Comparison of ENCODE assay signal across 22 cellular contexts in genomic region chr1:72286401-72286800, GRCh38. TPM values are rescaled to one million over a fixed set of nuclear protein-coding genes. Genes with fewer than 3 reads are reported as not detected.
"Had no signal": no experiment of that assay in that cellular context is flagged by ENCODE, and none has a peak within 500 bp of the region (broad histone marks: within the 10 kb centered on the region; RNA-seq: fewer than 3 reads in every experiment).

No MANE protein-coding gene starts in this region.

- FAIRE-seq: keratinocyte had no signal

- H3K27me3 ChIP-seq: body of pancreas, tibial nerve, uterus had no signal

- H3K36me3 Mint-ChIP-seq: activated CD4-positive, alpha-beta memory T cell treated with anti-CD3 and anti-CD28 coated beads for 36 hours; activated naive CD8-positive, alpha-beta T cell; mesothelial cell of epicardium; natural killer cell treated with Interleukin-12 subunit alpha and Interleukin-12 subunit beta and Interleukin-15 and Interleukin-18, amount 100 ng/mL, for 72 hours had no signal

- H3K27ac Mint-ChIP-seq: activated B cell treated with CpG ODN at 0.5 μM for 24 hours; activated CD4-positive, alpha-beta memory T cell treated with anti-CD3 and anti-CD28 coated beads for 36 hours; activated naive CD8-positive, alpha-beta T cell; mesothelial cell of epicardium; natural killer cell treated with Interleukin-12 subunit alpha and Interleukin-12 subunit beta and Interleukin-15 and Interleukin-18, amount 100 ng/mL, for 72 hours had no signal

- ATAC-seq: body of pancreas; left lobe of liver; natural killer cell treated with Interleukin-12 subunit alpha and Interleukin-12 subunit beta and Interleukin-15 and Interleukin-18, amount 100 ng/mL, for 72 hours; stimulated activated naive CD8-positive, alpha-beta T cell treated with anti-CD3 and anti-CD28 coated beads, Interleukin-15, Interleukin-2, amounts not matched to agents 100 U/mL and 50 U/mL, for 24 hours had no signal

- H3K4me3 Mint-ChIP-seq: activated B cell treated with CpG ODN at 0.5 μM for 24 hours; activated CD4-positive, alpha-beta memory T cell treated with anti-CD3 and anti-CD28 coated beads for 36 hours; activated naive CD8-positive, alpha-beta T cell; mesothelial cell of epicardium; natural killer cell treated with Interleukin-12 subunit alpha and Interleukin-12 subunit beta and Interleukin-15 and Interleukin-18, amount 100 ng/mL, for 72 hours had no signal

- H3K27ac ChIP-seq: body of pancreas had no signal

- H3K4me3 ChIP-seq: body of pancreas, lung, tibial nerve, uterus had no signal

- H3K9me3 ChIP-seq: body of pancreas, tibial nerve, uterus had no signal

- H3K36me3 ChIP-seq: tibial nerve, uterus had no signal

- H3K9me3 Mint-ChIP-seq: activated B cell treated with CpG ODN at 0.5 μM for 24 hours; activated CD4-positive, alpha-beta memory T cell treated with anti-CD3 and anti-CD28 coated beads for 36 hours; mesothelial cell of epicardium; natural killer cell treated with Interleukin-12 subunit alpha and Interleukin-12 subunit beta and Interleukin-15 and Interleukin-18, amount 100 ng/mL, for 72 hours had no signal

- H3K4me1 ChIP-seq: uterus had no signal

- DNase-seq: activated B cell treated with CpG ODN at 0.5 μM for 24 hours; activated CD4-positive, alpha-beta memory T cell treated with anti-CD3 and anti-CD28 coated beads for 36 hours; activated CD4-positive, alpha-beta T cell treated with anti-CD3 and anti-CD28 coated beads for 4 hours; activated T-cell treated with anti-CD3 and anti-CD28 coated beads for 4 hours; body of pancreas; caudate nucleus; cortex of kidney; effector memory CD4-positive, alpha-beta T cell; hypothalamus; stimulated activated CD4-positive, alpha-beta T cell treated with anti-CD3 and anti-CD28 coated beads, Interleukin-12 subunit alpha, Interleukin-12 subunit beta, amount 100 ng/mL, for 4 hours; stimulated activated CD4-positive, alpha-beta T cell treated with anti-CD3 and anti-CD28 coated beads, Interleukin-2, amount 100 ng/mL, for 24 hours; stimulated activated naive CD8-positive, alpha-beta T cell treated with anti-CD3 and anti-CD28 coated beads, Interleukin-15, Interleukin-2, amounts not matched to agents 100 U/mL and 50 U/mL, for 24 hours; T-helper 1 cell; T-helper 9 cell; uterus had no signal

RNA-seq across cellular contexts. Expression of gene NEGR1, which starts 4.1 kb away (rescaled TPM):
- total RNA-seq: activated B cell treated with CpG ODN at 0.5 μM for 24 hours; activated CD4-positive, alpha-beta memory T cell treated with anti-CD3 and anti-CD28 coated beads for 36 hours; natural killer cell treated with Interleukin-12 subunit alpha and Interleukin-12 subunit beta and Interleukin-15 and Interleukin-18, amount 100 ng/mL, for 72 hours had no signal
